In genomic region chr3:149401215-149401925, GRCh38 we compare ENCODE assay signal across 10 cellular contexts. TPM values are rescaled to one million over a fixed set of nuclear protein-coding genes. Genes with fewer than 3 reads are reported as not detected.
DNase-seq lines count a peak whose midpoint lies in the region; ATAC-seq, FAIRE-seq and TF ChIP-seq lines count a peak whose summit lies in the region.
"Had no signal": no experiment of that assay in that cellular context is flagged by ENCODE, and none has a peak within 500 bp of the region (broad histone marks: within the 10 kb centered on the region; RNA-seq: fewer than 3 reads in every experiment).

No MANE protein-coding gene starts in this region.

- H3K9me2 ChIP-seq in HCT116 (ENCODE audit: insufficient read depth) (no peaks in the 10 kb centered on the region), MM.1S (replicated peaks; ENCODE audit: insufficient read depth, low read length) (no peaks in the 10 kb centered on the region)

- H3K27me3 ChIP-seq in HCT116 (ENCODE audit: insufficient read depth, low read length) (no peaks in the 10 kb centered on the region), skeletal muscle satellite cell (ENCODE audit: control insufficient read depth, insufficient read depth, low read length) (no peaks in the 10 kb centered on the region), MM.1S (replicated peaks; ENCODE audit: insufficient read depth, low read length) (no peaks in the 10 kb centered on the region)

- no peak for FAIRE-seq in D721Med (lab: Jason Lieb, UNC)

- no peak overlapping the region; the same call in 1 of the 2 replicates for H3K4me2 ChIP-seq in HCT116 (ENCODE audit: low read length)
- H3K4me2 ChIP-seq in skeletal muscle satellite cell (ENCODE audit: low read length), result peak overlapping the region; percentile 8
- no peak overlapping the region for H3K4me2 ChIP-seq in MM.1S (ENCODE audit: low read depth, low read length)

- POLR2A ChIA-PET in HCT116 (lab: Charles Lee), result no interaction called here

- H3K4me3 ChIP-seq in HCT116 (replicated peaks in 1 of 2; ENCODE audit: low read depth in 1 of 2, low read length in 2 of 2) (no peak overlapping the region), fibroblast of mammary gland (ENCODE audit: control insufficient read depth, low read depth, low read length) (no peak overlapping the region), skeletal muscle satellite cell (ENCODE audit: low read length) (no peak overlapping the region), MM.1S (ENCODE audit: low read length) (no peak overlapping the region)

- TF ChIP-seq POLR2A in HCT116 (IDR thresholded peaks at IDR 0.05; ENCODE audit: borderline replicate concordance, extremely low read depth, insufficient read depth, insufficient read length), result no peak

- H2AFZ ChIP-seq in HCT116 (ENCODE audit: low read depth, low read length, poor library complexity, severe bottlenecking), result peak overlapping the region; percentile 63
- H2AFZ ChIP-seq in MM.1S (ENCODE audit: low read length), result no peak overlapping the region

- TF ChIP-seq RAD21 in HCT116 (IDR thresholded peaks at IDR 0.05; ENCODE audit: low read depth), result no peak

- DNase-seq in HCT116 (ENCODE audit: low read depth, low spot score) (no peak), SHP77 (lab: John Stamatoyannopoulos, UW) (peak; percentile 58 to 70), fibroblast of mammary gland (ENCODE audit: low read depth) (peak; percentile 57), MM.1S (no peak), D721Med (ENCODE audit: insufficient read length, low spot score) (no peak), NCI-H2171 treated with DMSO at 0.1 percent for 48 hours (lab: John Stamatoyannopoulos, UW) (no peak)
- DNase-seq in activated CD4-positive, CD25-positive, alpha-beta regulatory T cell (lab: John Stamatoyannopoulos, UW), result no peak
- DNase-seq: activated T-cell treated with anti-CD3 and anti-CD28 coated beads, Interleukin-2, amount 50 U/mL, for 72 hours; NCI-H2081 treated with DMSO at 0.1 percent for 48 hours had no signal

- H3K79me2 ChIP-seq in HCT116 (ENCODE audit: insufficient read depth, low read length) (no peaks in the 10 kb centered on the region), MM.1S (ENCODE audit: low read length) (no peaks in the 10 kb centered on the region)

- RAD21 ChIA-PET in HCT116 (lab: Charles Lee; ENCODE audit: low non-redundant PET in 1 of 2, low total read pairs in 2 of 2, uncharacterized antibody in 2 of 2, unreplicated experiment in 2 of 2), result no interaction called here

- H3K9me3 ChIP-seq in HCT116 (ENCODE audit: control insufficient read depth in 1 of 2, insufficient read depth in 1 of 2, low read depth in 1 of 2, low read length in 2 of 2) (no peaks in the 10 kb centered on the region), skeletal muscle satellite cell (replicated peaks; ENCODE audit: low read length) (no peaks in the 10 kb centered on the region), MM.1S (replicated peaks; ENCODE audit: insufficient read depth, low read length) (no peaks in the 10 kb centered on the region)

- intact Hi-C loops in HCT116 (cut with micrococcal nuclease), result no loop called here

- ATAC-seq in HCT116, result no peak
- ATAC-seq: activated T-cell treated with anti-CD3 and anti-CD28 coated beads, Interleukin-2, amount 50 U/mL, for 72 hours had no signal

- TF ChIP-seq CTCF in HCT116 (IDR thresholded peaks at IDR 0.05 in 2 of 3, conservative IDR thresholded peaks at IDR 0.05 in 1 of 3; ENCODE audit: borderline replicate concordance in 1 of 3, insufficient read depth in 1 of 3, low read depth in 2 of 3, low read length in 2 of 3) (no peak), fibroblast of mammary gland (conservative IDR thresholded peaks at IDR 0.05; ENCODE audit: control insufficient read depth, insufficient read depth, low read depth, low read length) (no peak), MM.1S (IDR thresholded peaks at IDR 0.05; ENCODE audit: low read length) (no peak), D721Med (IDR thresholded peaks at IDR 0.05; ENCODE audit: insufficient read depth, missing control alignments) (no peak)

- CTCF ChIA-PET in HCT116 (lab: Charles Lee), result no interaction called here

- H4K20me1 ChIP-seq in HCT116 (ENCODE audit: insufficient read depth), result no peaks in the 10 kb centered on the region
- no peaks in the 10 kb centered on the region for H4K20me1 ChIP-seq in MM.1S (ENCODE audit: insufficient read depth, low read length)

- BruUV-seq in HCT116 (replicated peaks; lab: Mats Ljungman, UMichigan), result no TSS peak

- H3F3A ChIP-seq in MM.1S (ENCODE audit: insufficient read depth, low read length), result no peaks in the 10 kb centered on the region

- peaks cover 0 to 6% of the 10 kb centered on the region in 2 experiments; a peak in 2 of 4 replicates for H3K4me1 ChIP-seq in HCT116 (ENCODE audit: control insufficient read depth in 1 of 2, insufficient read depth in 2 of 2, low read length in 2 of 2)
- peaks cover 27% of the 10 kb centered on the region for H3K4me1 ChIP-seq in skeletal muscle satellite cell (ENCODE audit: control insufficient read depth, insufficient read depth, low read length)
- no peaks in the 10 kb centered on the region for H3K4me1 ChIP-seq in MM.1S (ENCODE audit: low read length)

- H3K36me3 ChIP-seq in HCT116 (ENCODE audit: control insufficient read depth in 1 of 2, insufficient read depth in 2 of 2, low read length in 2 of 2), result no peaks in the 10 kb centered on the region
- no peaks in the 10 kb centered on the region for H3K36me3 ChIP-seq in skeletal muscle satellite cell (ENCODE audit: insufficient read depth, low read length)
- no peaks in the 10 kb centered on the region for H3K36me3 ChIP-seq in MM.1S (replicated peaks; ENCODE audit: insufficient read depth, low read length)

- no peak overlapping the region for H3K27ac ChIP-seq in HCT116 (ENCODE audit: low read depth, low read length)
- H3K27ac ChIP-seq in MM.1S (ENCODE audit: low read length), result no peak overlapping the region

- H3K9ac ChIP-seq in HCT116 (ENCODE audit: low read length), result no peak overlapping the region
- H3K9ac ChIP-seq in skeletal muscle satellite cell (ENCODE audit: low read depth, low read length), result no peak overlapping the region
- H3K9ac ChIP-seq in MM.1S (ENCODE audit: low read length), result no peak overlapping the region

TF ChIP-seq in HCT116, 20 proteins besides CTCF, POLR2A, EP300 and RAD21:
- peak; percentile 25; the same call in 1 of the 2 replicates for TF ChIP-seq FOSL1 (IDR thresholded peaks at IDR 0.05; ENCODE audit: low read depth)
- no peak for TF ChIP-seq REST (IDR thresholded peaks at IDR 0.05; ENCODE audit: low read depth)
- 0 out of 2 replicates have a peak, but pooled peaks have one; percentile 13 for TF ChIP-seq ELF1 (IDR thresholded peaks at IDR 0.05; ENCODE audit: borderline replicate concordance, low read depth)
- no peak for TF ChIP-seq ZFX (IDR thresholded peaks at IDR 0.05)
- no peak for TF ChIP-seq TCF7L2 (IDR thresholded peaks at IDR 0.05; ENCODE audit: borderline replicate concordance, extremely low read depth, insufficient read depth, insufficient read length)
- no peak for TF ChIP-seq ATF3 (IDR thresholded peaks at IDR 0.05)
- TF ChIP-seq EGR1 (IDR thresholded peaks at IDR 0.05; ENCODE audit: low read depth), result no peak
- TF ChIP-seq SP1 (IDR thresholded peaks at IDR 0.05; ENCODE audit: low read depth), result no peak
- TF ChIP-seq MAX (IDR thresholded peaks at IDR 0.05), result no peak
- TF ChIP-seq EZH2 (IDR thresholded peaks at IDR 0.05), result no peak
- no peak for TF ChIP-seq CEBPB (IDR thresholded peaks at IDR 0.05; ENCODE audit: low read depth)
- no peak for TF ChIP-seq JUND (IDR thresholded peaks at IDR 0.05)
- no peak for TF ChIP-seq EZH2phosphoT487 (IDR thresholded peaks at IDR 0.05; ENCODE audit: borderline replicate concordance)
- peak; percentile 30; the same call in 1 of the 2 replicates for TF ChIP-seq CBX3 (IDR thresholded peaks at IDR 0.05; ENCODE audit: low read depth)
- no peak for TF ChIP-seq YY1 (IDR thresholded peaks at IDR 0.05; ENCODE audit: extremely low read depth, insufficient replicate concordance, low read depth, low read length)
- no peak for TF ChIP-seq SIN3A (IDR thresholded peaks at IDR 0.05; ENCODE audit: low read depth)

RNA-seq across cellular contexts. Expression of gene TM4SF1, which starts 23.9 kb away (rescaled TPM):
- 0.66 TPM for total RNA-seq in HCT116 (2021; ENCODE audit: unreplicated experiment)
- 0.07 and 0.09 TPM in 2 replicates for polyA plus RNA-seq in HCT116 (2012)
- total RNA-seq in skeletal muscle satellite cell (2012; rRNA removed), result 279 and 440 TPM in 2 replicates

Comparison
In these comparisons a context has a peak if more than half of its experiments do, and no peak if none do; other contexts are left out.
1. DNase-seq: peak in SHP77 (2 of 2) and fibroblast of mammary gland (single experiment); none in HCT116 (single experiment), MM.1S (single experiment), activated CD4-positive, CD25-positive, alpha-beta regulatory T cell (0 of 4), D721Med (single experiment) and NCI-H2171 treated with DMSO at 0.1 percent for 48 hours (single experiment).